In genomic region chr2:23606196-23606595, GRCh38 we compare ENCODE assay signal across 12 cellular contexts.
DNase-seq lines count a peak whose midpoint lies in the region; TF ChIP-seq lines count a peak whose summit lies in the region.
"Had no signal": no experiment of that assay in that cellular context is flagged by ENCODE, and none has a peak within 500 bp of the region (broad histone marks: within the 10 kb centered on the region; RNA-seq: fewer than 3 reads in every experiment).

No MANE protein-coding gene starts in this region.

- no peak for TF ChIP-seq EP300 in sigmoid colon (IDR thresholded peaks at IDR 0.05)

- H3K4me1 ChIP-seq in ACC112 (ENCODE audit: control insufficient read depth, insufficient read depth, low read length, unreplicated experiment), result peaks cover 6% of the 10 kb centered on the region
- H3K4me1 ChIP-seq in HEK293 (ENCODE audit: control insufficient read depth, insufficient read depth, low read length), result no peaks in the 10 kb centered on the region
- peaks cover 0 to 38% (median 25%) of the 10 kb centered on the region in 4 donors for H3K4me1 ChIP-seq in sigmoid colon

- H3K9me3 ChIP-seq in HEK293 (ENCODE audit: control insufficient read depth, insufficient read depth, low read depth, low read length), result no peaks in the 10 kb centered on the region
- H3K9me3 ChIP-seq in sigmoid colon, result no peaks in the 10 kb centered on the region

- H3K27me3 Mint-ChIP-seq in endothelial cell (ENCODE audit: unreplicated experiment), result peaks cover 11% of the 10 kb centered on the region

- no peak overlapping the region for H3K4me3 Mint-ChIP-seq in endothelial cell (ENCODE audit: unreplicated experiment)
- H3K4me3 Mint-ChIP-seq: CD14-positive monocyte; CD8-positive, alpha-beta memory T cell had no signal

- H3K4me3 ChIP-seq in ACC112 (ENCODE audit: low read depth, low read length) (no peak overlapping the region), HEK293 (ENCODE audit: low read depth, low read length) (no peak overlapping the region), sigmoid colon (no peak overlapping the region)
- H3K4me3 ChIP-seq: GM12878 had no signal

- no peaks in the 10 kb centered on the region for H3K27me3 ChIP-seq in ACC112 (ENCODE audit: insufficient read depth, low read length)
- no peaks in the 10 kb centered on the region for H3K27me3 ChIP-seq in sigmoid colon

- peak overlapping the region; percentile 75 for H3K27ac Mint-ChIP-seq in endothelial cell (ENCODE audit: unreplicated experiment)
- H3K27ac Mint-ChIP-seq: CD14-positive monocyte; CD8-positive, alpha-beta memory T cell had no signal

- TF ChIP-seq CTCF in HEK293 (tag by site-specific recombination; IDR thresholded peaks at IDR 0.05) (no peak), endothelial cell (IDR thresholded peaks at IDR 0.05; ENCODE audit: unreplicated experiment) (no peak), sigmoid colon (IDR thresholded peaks at IDR 0.05) (no peak)

- CTCF ChIA-PET in HEK293 (lab: Yijun Ruan, JAX), result no interaction called here

- 82 to 85% methylated on average over 9 of the region's 9 CpGs for WGBS in sigmoid colon, 2 donors

- intact Hi-C loops in sigmoid colon (cut with DNase I), result no loop called here

- no peaks in the 10 kb centered on the region for H3K79me2 ChIP-seq in ACC112 (ENCODE audit: control insufficient read depth, insufficient read depth, low read length, unreplicated experiment)

- H3K27ac ChIP-seq in ACC112 (ENCODE audit: low read depth, low read length) (peak overlapping the region; percentile 30; the same call in 1 of the 2 replicates), HEK293 (ENCODE audit: extremely low read depth, low read depth, low read length) (no peak overlapping the region), sigmoid colon (peak overlapping the region in 1 of 4 donors; percentile 36)

- H2AFZ ChIP-seq in ACC112 (ENCODE audit: low read length, unreplicated experiment), result no peak overlapping the region

- peaks cover 7% of the 10 kb centered on the region for H3K36me3 Mint-ChIP-seq in endothelial cell (ENCODE audit: low read depth, unreplicated experiment)
- H3K36me3 Mint-ChIP-seq: CD14-positive monocyte had no signal

- H3K4me1 Mint-ChIP-seq in endothelial cell (ENCODE audit: unreplicated experiment), result peaks cover 6% of the 10 kb centered on the region
- H3K4me1 Mint-ChIP-seq: CD14-positive monocyte; CD8-positive, alpha-beta memory T cell had no signal

- POLR2A ChIA-PET in HEK293 (lab: Yijun Ruan, JAX), result no interaction called here

- H3K9me3 Mint-ChIP-seq in endothelial cell (ENCODE audit: unreplicated experiment), result no peaks in the 10 kb centered on the region

- no peak for TF ChIP-seq POLR2A in sigmoid colon (IDR thresholded peaks at IDR 0.05)

- no peak for DNase-seq in endothelial cell (ENCODE audit: low spot score)
- DNase-seq in sigmoid colon, result peak; percentile 49
- DNase-seq in activated T-cell treated with anti-CD3 and anti-CD28 coated beads for 4 hours, result no peak
- DNase-seq in COLO668 (lab: John Stamatoyannopoulos, UW; ENCODE audit: unreplicated experiment), result no peak
- no peak for DNase-seq in activated effector memory CD4-positive, alpha-beta T cell treated with anti-CD3 and anti-CD28 coated beads, Interleukin-2, amount 50 U/mL, for 16 hours
- DNase-seq: CD8-positive, alpha-beta memory T cell; DMS79; H7 had no signal

- H3K36me3 ChIP-seq in ACC112 (ENCODE audit: insufficient read depth, low read length), result 0 out of 2 replicates have a peak, but pooled peaks cover 11% of the 10 kb centered on the region
- no peaks in the 10 kb centered on the region for H3K36me3 ChIP-seq in HEK293 (ENCODE audit: control insufficient read depth in 2 of 2, insufficient read depth in 1 of 2, low read length in 2 of 2)
- H3K36me3 ChIP-seq in sigmoid colon, result no peaks in the 10 kb centered on the region

TF ChIP-seq in HEK293, 187 proteins besides CTCF, POLR2A, EP300 and RAD21:
- TF ChIP-seq ZNF138 (tag by site-specific recombination; IDR thresholded peaks at IDR 0.05; ENCODE audit: borderline replicate concordance) (no peak), ZNF24 (tag by site-specific recombination; IDR thresholded peaks at IDR 0.05) (no peak), ZIC2 (tag by site-specific recombination; IDR thresholded peaks at IDR 0.05) (no peak), ZNF747 (tag by site-specific recombination; IDR thresholded peaks at IDR 0.05) (no peak), TSHZ1 (tag by site-specific recombination; IDR thresholded peaks at IDR 0.05; ENCODE audit: borderline replicate concordance) (no peak), ZNF596 (tag by site-specific recombination; IDR thresholded peaks at IDR 0.05) (0 out of 2 replicates have a peak, but pooled peaks have one; percentile 40)
